Comparison of ENCODE assay signal across 19 cellular contexts in genomic region chr6:63910863-63911665, GRCh38.
"Had no signal": no experiment of that assay in that cellular context is flagged by ENCODE, and none has a peak within 500 bp of the region (broad histone marks: within the 10 kb centered on the region; RNA-seq: fewer than 3 reads in every experiment).

No MANE protein-coding gene starts in this region.

- ATAC-seq: activated CD8-positive, alpha-beta T cell treated with anti-CD3 and anti-CD28 coated beads for 36 hours; activated naive CD4-positive, alpha-beta T cell treated with anti-CD3 and anti-CD28 coated beads, Interleukin-2, amount 50 U/mL, for 72 hours; natural killer cell treated with Interleukin-12 subunit alpha and Interleukin-12 subunit beta and Interleukin-15 and Interleukin-18, amount 100 ng/mL, for 72 hours had no signal

- H3K4me1 ChIP-seq: esophagus squamous epithelium, suprapubic skin, upper lobe of left lung had no signal

- H3K27me3 ChIP-seq: esophagus squamous epithelium, suprapubic skin, upper lobe of left lung had no signal

- DNase-seq: activated B cell treated with CpG ODN at 0.5 μM for 24 hours; activated CD4-positive, alpha-beta T cell treated with anti-CD3 and anti-CD28 coated beads for 48 hours; activated CD8-positive, alpha-beta memory T cell treated with anti-CD3 and anti-CD28 coated beads, Interleukin-2, amount 50 U/mL, for 4 hours; activated CD8-positive, alpha-beta T cell treated with anti-CD3 and anti-CD28 coated beads for 36 hours; activated gamma-delta T cell; activated T-cell treated with anti-CD3 and anti-CD28 coated beads, Interleukin-2, amount 50 U/mL, for 48 hours; cortex of kidney; effector CD4-positive, alpha-beta T cell; esophagus squamous epithelium; foreskin melanocyte; islet precursor cell; posterior cingulate gyrus; retina; upper lobe of left lung had no signal

- H3K9me3 ChIP-seq: esophagus squamous epithelium, suprapubic skin, upper lobe of left lung had no signal

- H3K36me3 ChIP-seq: esophagus squamous epithelium, suprapubic skin, upper lobe of left lung had no signal

- H3K4me3 ChIP-seq: esophagus squamous epithelium, skin epidermis, suprapubic skin, upper lobe of left lung had no signal

- H3K27ac ChIP-seq: esophagus squamous epithelium, skin epidermis, suprapubic skin, upper lobe of left lung had no signal

- FAIRE-seq: endothelial cell of umbilical vein had no signal
